In the genomic region with DNA sequence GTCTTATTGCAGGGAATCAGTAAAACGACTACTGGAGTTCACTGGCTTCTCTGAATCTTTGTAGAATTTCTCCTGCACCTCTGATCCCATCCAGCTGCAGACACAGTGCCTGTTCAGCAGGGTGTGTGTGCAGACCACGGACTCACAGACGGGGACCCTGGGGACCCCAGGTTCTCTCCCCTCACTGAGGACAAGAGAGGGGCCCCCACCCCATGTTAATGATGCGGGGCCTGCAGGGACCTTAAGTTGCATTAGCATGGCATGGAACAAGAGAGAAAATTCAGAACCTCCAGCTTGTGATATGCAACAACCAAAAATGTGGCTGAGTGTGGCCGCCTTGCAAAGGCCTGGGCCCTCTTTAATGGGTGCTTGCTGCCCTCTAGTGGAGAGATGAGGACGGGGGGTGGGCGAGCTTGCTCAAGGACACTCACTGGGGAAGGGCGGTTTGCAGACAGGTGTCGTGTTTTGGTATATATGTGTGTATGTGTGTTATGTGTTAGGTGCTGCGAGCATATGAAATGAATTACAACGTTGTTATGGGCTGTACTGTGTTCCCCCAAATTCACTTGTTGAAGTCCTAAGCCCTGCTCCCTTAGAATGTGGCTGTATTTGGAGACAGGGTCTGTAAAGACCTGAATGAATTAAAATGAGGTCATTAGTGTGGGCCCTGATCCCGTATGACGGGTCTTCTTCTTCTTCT, we compare ENCODE assay signal across 1 cellular context.
TF ChIP-seq lines count a peak whose summit lies in the region.

No MANE protein-coding gene starts in this region.

TF ChIP-seq in K562, 482 proteins besides CTCF, POLR2A, EP300 and RAD21 (continued from another document and continues in another):
- TF ChIP-seq, protein P1, sequence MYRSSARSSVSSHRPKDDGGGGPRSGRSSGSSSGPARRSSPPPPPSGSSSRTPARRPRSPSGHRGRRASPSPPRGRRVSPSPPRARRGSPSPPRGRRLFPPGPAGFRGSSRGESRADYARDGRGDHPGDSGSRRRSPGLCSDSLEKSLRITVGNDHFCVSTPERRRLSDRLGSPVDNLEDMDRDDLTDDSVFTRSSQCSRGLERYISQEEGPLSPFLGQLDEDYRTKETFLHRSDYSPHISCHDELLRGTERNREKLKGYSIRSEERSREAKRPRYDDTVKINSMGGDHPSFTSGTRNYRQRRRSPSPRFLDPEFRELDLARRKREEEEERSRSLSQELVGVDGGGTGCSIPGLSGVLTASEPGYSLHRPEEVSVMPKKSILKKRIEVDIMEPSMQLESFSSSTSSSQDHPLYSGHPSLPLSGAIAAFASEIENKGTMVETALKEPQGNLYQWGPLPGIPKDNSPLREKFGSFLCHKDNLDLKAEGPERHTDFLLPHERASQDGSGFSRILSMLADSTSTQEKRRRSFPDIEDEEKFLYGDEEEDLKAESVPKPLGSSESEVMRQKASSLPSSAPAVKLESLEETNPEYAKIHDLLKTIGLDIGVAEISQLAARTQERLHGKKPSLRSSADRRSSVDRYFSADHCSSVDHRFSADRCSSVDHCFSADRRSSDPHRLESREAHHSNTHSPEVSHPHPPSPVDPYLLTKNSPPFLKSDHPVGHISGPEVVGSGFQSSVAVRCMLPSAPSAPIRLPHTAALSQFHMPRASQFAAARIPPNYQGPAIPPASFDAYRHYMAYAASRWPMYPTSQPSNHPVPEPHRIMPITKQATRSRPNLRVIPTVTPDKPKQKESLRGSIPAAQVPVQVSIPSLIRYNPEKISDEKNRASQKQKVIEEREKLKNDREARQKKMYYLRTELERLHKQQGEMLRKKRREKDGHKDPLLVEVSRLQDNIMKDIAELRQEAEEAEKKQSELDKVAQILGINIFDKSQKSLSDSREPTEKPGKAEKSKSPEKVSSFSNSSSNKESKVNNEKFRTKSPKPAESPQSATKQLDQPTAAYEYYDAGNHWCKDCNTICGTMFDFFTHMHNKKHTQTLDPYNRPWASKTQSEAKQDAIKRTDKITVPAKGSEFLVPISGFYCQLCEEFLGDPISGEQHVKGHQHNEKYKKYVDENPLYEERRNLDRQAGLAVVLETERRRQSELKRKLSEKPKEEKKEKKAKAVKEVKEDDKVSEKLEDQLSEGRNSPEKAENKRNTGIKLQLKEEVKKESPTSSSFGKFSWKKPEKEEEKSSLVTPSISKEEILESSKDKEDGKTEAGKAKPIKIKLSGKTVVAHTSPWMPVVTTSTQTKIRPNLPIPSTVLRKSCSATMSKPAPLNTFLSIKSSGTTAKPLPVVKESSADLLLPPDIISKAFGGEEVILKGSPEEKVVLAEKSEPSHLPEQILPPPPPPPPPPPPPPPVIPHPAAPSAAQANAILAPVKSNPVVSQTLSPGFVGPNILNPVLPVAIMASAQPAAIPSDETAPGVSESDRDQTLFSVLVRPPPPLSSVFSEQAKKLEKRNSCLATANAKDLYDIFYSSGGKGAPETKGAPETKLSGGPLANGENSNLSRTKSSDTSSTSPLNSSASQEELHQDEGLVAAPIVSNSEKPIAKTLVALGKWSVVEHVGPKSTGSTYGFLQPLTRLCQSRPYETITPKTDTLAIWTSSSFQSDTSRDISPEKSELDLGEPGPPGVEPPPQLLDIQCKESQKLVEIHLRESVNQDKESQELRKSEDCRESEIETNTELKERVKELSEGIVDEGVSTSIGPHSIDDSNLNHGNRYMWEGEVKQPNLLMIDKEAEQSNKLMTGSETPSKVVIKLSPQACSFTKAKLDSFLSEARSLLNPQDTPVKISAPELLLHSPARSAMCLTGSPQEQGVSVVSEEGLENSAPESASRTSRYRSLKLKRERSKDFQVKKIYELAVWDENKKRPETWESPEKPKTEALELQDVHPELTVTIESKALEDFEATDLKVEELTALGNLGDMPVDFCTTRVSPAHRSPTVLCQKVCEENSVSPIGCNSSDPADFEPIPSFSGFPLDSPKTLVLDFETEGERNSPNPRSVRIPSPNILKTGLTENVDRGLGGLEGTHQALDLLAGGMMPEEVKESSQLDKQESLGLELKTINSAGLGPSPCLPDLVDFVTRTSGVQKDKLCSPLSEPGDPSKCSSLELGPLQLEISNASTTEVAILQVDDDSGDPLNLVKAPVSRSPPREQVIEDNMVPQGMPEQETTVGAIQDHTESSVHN (IDR thresholded peaks at IDR 0.05; ENCODE audit: borderline replicate concordance in 1 of 2, low read depth in 1 of 2) = no peak
- no peak for TF ChIP-seq CAMTA2 (CRISPR knock-in tag; conservative IDR thresholded peaks at IDR 0.05)
- no peak for TF ChIP-seq BRF1 (IDR thresholded peaks at IDR 0.05; ENCODE audit: borderline replicate concordance, extremely low read depth, insufficient read length)
- TF ChIP-seq ZNF79 (CRISPR knock-in tag; IDR thresholded peaks at IDR 0.05; ENCODE audit: low read depth) = no peak
- no peak for TF ChIP-seq GATA2 (CRISPR knock-in tag; IDR thresholded peaks at IDR 0.05)
- peak; percentile 90; the same call in 1 of the 2 replicates for TF ChIP-seq KLF13 (tag; IDR thresholded peaks at IDR 0.05; ENCODE audit: borderline replicate concordance, low read depth)
- TF ChIP-seq ZNF76 (CRISPR knock-in tag; IDR thresholded peaks at IDR 0.05; ENCODE audit: borderline replicate concordance) = 0 out of 2 replicates have a peak, but pooled peaks have one; percentile 78
- TF ChIP-seq, protein P2, sequence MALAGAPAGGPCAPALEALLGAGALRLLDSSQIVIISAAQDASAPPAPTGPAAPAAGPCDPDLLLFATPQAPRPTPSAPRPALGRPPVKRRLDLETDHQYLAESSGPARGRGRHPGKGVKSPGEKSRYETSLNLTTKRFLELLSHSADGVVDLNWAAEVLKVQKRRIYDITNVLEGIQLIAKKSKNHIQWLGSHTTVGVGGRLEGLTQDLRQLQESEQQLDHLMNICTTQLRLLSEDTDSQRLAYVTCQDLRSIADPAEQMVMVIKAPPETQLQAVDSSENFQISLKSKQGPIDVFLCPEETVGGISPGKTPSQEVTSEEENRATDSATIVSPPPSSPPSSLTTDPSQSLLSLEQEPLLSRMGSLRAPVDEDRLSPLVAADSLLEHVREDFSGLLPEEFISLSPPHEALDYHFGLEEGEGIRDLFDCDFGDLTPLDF (CRISPR knock-in tag; IDR thresholded peaks at IDR 0.05) = peak; percentile 24; the same call in 1 of the 2 replicates
- no peak for TF ChIP-seq ZNF224 (CRISPR knock-in tag; IDR thresholded peaks at IDR 0.05)
- TF ChIP-seq KAT8 (IDR thresholded peaks at IDR 0.05; ENCODE audit: low read depth) = no peak
- TF ChIP-seq EHMT2 (IDR thresholded peaks at IDR 0.05) = no peak
- TF ChIP-seq ZZZ3 (IDR thresholded peaks at IDR 0.05) = no peak
- TF ChIP-seq ARHGAP35 (IDR thresholded peaks at IDR 0.05; ENCODE audit: partially characterized antibody) = no peak
- no peak for TF ChIP-seq SMARCB1 (IDR thresholded peaks at IDR 0.05; ENCODE audit: insufficient read length, low read depth)
- TF ChIP-seq, protein P3, sequence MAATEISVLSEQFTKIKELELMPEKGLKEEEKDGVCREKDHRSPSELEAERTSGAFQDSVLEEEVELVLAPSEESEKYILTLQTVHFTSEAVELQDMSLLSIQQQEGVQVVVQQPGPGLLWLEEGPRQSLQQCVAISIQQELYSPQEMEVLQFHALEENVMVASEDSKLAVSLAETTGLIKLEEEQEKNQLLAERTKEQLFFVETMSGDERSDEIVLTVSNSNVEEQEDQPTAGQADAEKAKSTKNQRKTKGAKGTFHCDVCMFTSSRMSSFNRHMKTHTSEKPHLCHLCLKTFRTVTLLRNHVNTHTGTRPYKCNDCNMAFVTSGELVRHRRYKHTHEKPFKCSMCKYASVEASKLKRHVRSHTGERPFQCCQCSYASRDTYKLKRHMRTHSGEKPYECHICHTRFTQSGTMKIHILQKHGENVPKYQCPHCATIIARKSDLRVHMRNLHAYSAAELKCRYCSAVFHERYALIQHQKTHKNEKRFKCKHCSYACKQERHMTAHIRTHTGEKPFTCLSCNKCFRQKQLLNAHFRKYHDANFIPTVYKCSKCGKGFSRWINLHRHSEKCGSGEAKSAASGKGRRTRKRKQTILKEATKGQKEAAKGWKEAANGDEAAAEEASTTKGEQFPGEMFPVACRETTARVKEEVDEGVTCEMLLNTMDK (IDR thresholded peaks at IDR 0.05; ENCODE audit: borderline replicate concordance, insufficient read depth, low read depth, low read length, poor library complexity, severe bottlenecking) = peak; percentile 11
- TF ChIP-seq MTA2 (IDR thresholded peaks at IDR 0.05; ENCODE audit: low read depth) = 0 out of 2 replicates have a peak, but pooled peaks have one; percentile 10
- TF ChIP-seq ZFP1 (CRISPR knock-in tag; IDR thresholded peaks at IDR 0.05) = no peak
- peak; percentile 76; the same call in 1 of the 2 replicates for TF ChIP-seq MYNN (IDR thresholded peaks at IDR 0.05)
- no peak for TF ChIP-seq MYNN (CRISPR knock-in tag; IDR thresholded peaks at IDR 0.05)
- 0 out of 2 replicates have a peak, but pooled peaks have one; percentile 31 for TF ChIP-seq DMBX1 (CRISPR knock-in tag; IDR thresholded peaks at IDR 0.05; ENCODE audit: borderline replicate concordance)
- TF ChIP-seq, protein P4, sequence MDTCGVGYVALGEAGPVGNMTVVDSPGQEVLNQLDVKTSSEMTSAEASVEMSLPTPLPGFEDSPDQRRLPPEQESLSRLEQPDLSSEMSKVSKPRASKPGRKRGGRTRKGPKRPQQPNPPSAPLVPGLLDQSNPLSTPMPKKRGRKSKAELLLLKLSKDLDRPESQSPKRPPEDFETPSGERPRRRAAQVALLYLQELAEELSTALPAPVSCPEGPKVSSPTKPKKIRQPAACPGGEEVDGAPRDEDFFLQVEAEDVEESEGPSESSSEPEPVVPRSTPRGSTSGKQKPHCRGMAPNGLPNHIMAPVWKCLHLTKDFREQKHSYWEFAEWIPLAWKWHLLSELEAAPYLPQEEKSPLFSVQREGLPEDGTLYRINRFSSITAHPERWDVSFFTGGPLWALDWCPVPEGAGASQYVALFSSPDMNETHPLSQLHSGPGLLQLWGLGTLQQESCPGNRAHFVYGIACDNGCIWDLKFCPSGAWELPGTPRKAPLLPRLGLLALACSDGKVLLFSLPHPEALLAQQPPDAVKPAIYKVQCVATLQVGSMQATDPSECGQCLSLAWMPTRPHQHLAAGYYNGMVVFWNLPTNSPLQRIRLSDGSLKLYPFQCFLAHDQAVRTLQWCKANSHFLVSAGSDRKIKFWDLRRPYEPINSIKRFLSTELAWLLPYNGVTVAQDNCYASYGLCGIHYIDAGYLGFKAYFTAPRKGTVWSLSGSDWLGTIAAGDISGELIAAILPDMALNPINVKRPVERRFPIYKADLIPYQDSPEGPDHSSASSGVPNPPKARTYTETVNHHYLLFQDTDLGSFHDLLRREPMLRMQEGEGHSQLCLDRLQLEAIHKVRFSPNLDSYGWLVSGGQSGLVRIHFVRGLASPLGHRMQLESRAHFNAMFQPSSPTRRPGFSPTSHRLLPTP (IDR thresholded peaks at IDR 0.05; ENCODE audit: borderline replicate concordance, extremely low read depth, insufficient read length) = no peak
- no peak for TF ChIP-seq TFAM (CRISPR knock-in tag; conservative IDR thresholded peaks at IDR 0.05)
- TF ChIP-seq, protein P5, sequence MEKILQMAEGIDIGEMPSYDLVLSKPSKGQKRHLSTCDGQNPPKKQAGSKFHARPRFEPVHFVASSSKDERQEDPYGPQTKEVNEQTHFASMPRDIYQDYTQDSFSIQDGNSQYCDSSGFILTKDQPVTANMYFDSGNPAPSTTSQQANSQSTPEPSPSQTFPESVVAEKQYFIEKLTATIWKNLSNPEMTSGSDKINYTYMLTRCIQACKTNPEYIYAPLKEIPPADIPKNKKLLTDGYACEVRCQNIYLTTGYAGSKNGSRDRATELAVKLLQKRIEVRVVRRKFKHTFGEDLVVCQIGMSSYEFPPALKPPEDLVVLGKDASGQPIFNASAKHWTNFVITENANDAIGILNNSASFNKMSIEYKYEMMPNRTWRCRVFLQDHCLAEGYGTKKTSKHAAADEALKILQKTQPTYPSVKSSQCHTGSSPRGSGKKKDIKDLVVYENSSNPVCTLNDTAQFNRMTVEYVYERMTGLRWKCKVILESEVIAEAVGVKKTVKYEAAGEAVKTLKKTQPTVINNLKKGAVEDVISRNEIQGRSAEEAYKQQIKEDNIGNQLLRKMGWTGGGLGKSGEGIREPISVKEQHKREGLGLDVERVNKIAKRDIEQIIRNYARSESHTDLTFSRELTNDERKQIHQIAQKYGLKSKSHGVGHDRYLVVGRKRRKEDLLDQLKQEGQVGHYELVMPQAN (IDR thresholded peaks at IDR 0.05; ENCODE audit: borderline replicate concordance) = peak; percentile 56; the same call in 1 of the 2 replicates
- TF ChIP-seq, protein P6, sequence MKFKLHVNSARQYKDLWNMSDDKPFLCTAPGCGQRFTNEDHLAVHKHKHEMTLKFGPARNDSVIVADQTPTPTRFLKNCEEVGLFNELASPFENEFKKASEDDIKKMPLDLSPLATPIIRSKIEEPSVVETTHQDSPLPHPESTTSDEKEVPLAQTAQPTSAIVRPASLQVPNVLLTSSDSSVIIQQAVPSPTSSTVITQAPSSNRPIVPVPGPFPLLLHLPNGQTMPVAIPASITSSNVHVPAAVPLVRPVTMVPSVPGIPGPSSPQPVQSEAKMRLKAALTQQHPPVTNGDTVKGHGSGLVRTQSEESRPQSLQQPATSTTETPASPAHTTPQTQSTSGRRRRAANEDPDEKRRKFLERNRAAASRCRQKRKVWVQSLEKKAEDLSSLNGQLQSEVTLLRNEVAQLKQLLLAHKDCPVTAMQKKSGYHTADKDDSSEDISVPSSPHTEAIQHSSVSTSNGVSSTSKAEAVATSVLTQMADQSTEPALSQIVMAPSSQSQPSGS (CRISPR knock-in tag; IDR thresholded peaks at IDR 0.05) = no peak
- TF ChIP-seq FOXJ2 (tag; IDR thresholded peaks at IDR 0.05) = no peak
- TF ChIP-seq, protein P7, sequence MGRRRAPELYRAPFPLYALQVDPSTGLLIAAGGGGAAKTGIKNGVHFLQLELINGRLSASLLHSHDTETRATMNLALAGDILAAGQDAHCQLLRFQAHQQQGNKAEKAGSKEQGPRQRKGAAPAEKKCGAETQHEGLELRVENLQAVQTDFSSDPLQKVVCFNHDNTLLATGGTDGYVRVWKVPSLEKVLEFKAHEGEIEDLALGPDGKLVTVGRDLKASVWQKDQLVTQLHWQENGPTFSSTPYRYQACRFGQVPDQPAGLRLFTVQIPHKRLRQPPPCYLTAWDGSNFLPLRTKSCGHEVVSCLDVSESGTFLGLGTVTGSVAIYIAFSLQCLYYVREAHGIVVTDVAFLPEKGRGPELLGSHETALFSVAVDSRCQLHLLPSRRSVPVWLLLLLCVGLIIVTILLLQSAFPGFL (CRISPR knock-in tag; IDR thresholded peaks at IDR 0.05) = no peak
- TF ChIP-seq RBFOX2 (IDR thresholded peaks at IDR 0.05; ENCODE audit: low read depth, low read length) = no peak
- TF ChIP-seq, protein P8, sequence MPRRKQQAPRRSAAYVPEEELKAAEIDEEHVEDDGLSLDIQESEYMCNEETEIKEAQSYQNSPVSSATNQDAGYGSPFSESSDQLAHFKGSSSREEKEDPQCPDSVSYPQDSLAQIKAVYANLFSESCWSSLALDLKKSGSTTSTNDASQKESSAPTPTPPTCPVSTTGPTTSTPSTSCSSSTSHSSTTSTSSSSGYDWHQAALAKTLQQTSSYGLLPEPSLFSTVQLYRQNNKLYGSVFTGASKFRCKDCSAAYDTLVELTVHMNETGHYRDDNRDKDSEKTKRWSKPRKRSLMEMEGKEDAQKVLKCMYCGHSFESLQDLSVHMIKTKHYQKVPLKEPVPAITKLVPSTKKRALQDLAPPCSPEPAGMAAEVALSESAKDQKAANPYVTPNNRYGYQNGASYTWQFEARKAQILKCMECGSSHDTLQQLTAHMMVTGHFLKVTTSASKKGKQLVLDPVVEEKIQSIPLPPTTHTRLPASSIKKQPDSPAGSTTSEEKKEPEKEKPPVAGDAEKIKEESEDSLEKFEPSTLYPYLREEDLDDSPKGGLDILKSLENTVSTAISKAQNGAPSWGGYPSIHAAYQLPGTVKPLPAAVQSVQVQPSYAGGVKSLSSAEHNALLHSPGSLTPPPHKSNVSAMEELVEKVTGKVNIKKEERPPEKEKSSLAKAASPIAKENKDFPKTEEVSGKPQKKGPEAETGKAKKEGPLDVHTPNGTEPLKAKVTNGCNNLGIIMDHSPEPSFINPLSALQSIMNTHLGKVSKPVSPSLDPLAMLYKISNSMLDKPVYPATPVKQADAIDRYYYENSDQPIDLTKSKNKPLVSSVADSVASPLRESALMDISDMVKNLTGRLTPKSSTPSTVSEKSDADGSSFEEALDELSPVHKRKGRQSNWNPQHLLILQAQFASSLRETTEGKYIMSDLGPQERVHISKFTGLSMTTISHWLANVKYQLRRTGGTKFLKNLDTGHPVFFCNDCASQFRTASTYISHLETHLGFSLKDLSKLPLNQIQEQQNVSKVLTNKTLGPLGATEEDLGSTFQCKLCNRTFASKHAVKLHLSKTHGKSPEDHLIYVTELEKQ (CRISPR knock-in tag; IDR thresholded peaks at IDR 0.05) = no peak
